ENCODE assay signal across 8 cellular contexts in the genomic region with DNA sequence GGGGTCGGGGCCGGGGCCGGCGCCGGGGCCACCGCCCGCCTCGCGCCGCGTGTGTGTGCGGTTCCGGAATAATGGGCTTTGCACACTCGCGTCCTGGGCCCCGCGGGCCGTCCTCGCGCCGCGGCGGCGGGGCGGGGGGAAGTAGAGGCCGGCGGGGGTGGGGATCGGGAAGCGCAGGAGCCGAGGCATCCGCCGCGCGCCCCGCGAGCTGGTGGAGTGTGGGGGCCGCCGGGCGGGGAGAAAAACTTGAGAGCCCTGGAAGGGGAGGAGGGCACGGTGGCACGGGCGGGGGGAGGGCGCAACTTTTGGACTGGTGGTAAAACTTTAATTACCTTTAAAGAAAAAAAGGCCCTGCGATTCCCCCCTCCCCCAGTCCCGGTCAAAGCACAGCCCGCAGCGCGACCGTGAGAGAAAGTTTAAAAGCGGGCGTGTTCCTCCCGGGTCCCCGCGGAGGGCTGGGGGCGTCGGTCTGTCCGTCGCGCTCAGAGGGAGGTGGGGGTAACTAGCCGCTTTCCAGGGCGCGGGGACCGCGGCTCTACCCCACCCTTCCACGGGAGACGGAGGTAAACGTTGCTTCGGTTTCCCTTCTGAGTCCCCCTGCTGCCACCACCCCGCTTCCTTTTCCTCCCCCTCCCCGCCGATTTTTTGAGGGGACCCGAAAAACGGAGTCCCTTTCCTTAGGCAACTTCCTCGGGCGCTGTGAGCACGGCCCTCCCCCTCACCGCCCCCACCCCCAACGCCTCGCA. TPM values are rescaled to one million over a fixed set of nuclear protein-coding genes. Genes with fewer than 3 reads are reported as not detected.
A peak's percentile ranks its signal among the peaks of the same experiment; 100 is the strongest.
DNase-seq lines count a peak whose midpoint lies in the region; ATAC-seq and TF ChIP-seq lines count a peak whose summit lies in the region.

No MANE protein-coding gene starts in this region.

- H3K27ac ChIP-seq in BLaER1 treated with 17β-estradiol and CSF1 and Interleukin-3, amounts not matched to agents 10 nM and 100 nM, result peak overlapping the region; percentile 87 to 96 (median 93)
- peak overlapping the region; percentile 75 for H3K27ac ChIP-seq in HEK293 (ENCODE audit: extremely low read depth, low read depth, low read length)
- H3K27ac ChIP-seq in colonic mucosa, result peak overlapping the region; percentile 79
- peak overlapping the region; percentile 79 to 87 (median 85) for H3K27ac ChIP-seq in right lobe of liver

- no peaks in the 10 kb centered on the region for H3K9me3 Mint-ChIP-seq in activated B cell treated with CpG ODN at 0.5 μM for 24 hours

- peaks cover 30% of the 10 kb centered on the region for H3K36me3 Mint-ChIP-seq in activated B cell treated with CpG ODN at 0.5 μM for 24 hours (ENCODE audit: low read depth)

- H3K4me3 ChIP-seq in BLaER1 treated with 17β-estradiol and CSF1 and Interleukin-3, amounts not matched to agents 10 nM and 100 nM, result peak overlapping the region; percentile 77 to 97 (median 93)
- H3K4me3 ChIP-seq in HEK293 (ENCODE audit: low read depth, low read length) (peak overlapping the region; percentile 70), colonic mucosa (peak overlapping the region; percentile 78), right lobe of liver (peak overlapping the region; percentile 65 to 75 (median 72))

- H3K27me3 ChIP-seq in BLaER1 treated with 17β-estradiol and CSF1 and Interleukin-3, amounts not matched to agents 10 nM and 100 nM, result no peaks in the 10 kb centered on the region
- H3K27me3 ChIP-seq in colonic mucosa, result no peaks in the 10 kb centered on the region
- H3K27me3 ChIP-seq in right lobe of liver, result no peaks in the 10 kb centered on the region

- H3K4me1 ChIP-seq in BLaER1 treated with 17β-estradiol and CSF1 and Interleukin-3, amounts not matched to agents 10 nM and 100 nM, result peaks cover 5 to 20% (median 10%) of the 10 kb centered on the region in 10 experiments; a peak in 18 of 20 replicates
- H3K4me1 ChIP-seq in HEK293 (ENCODE audit: control insufficient read depth, insufficient read depth, low read length), result no peaks in the 10 kb centered on the region
- H3K4me1 ChIP-seq in colonic mucosa, result no peaks in the 10 kb centered on the region
- peaks cover 0 to 7% (median 2%) of the 10 kb centered on the region in 4 donors for H3K4me1 ChIP-seq in right lobe of liver

- no peaks in the 10 kb centered on the region for H3K27me3 Mint-ChIP-seq in activated B cell treated with CpG ODN at 0.5 μM for 24 hours

- H3K4me3 Mint-ChIP-seq in activated B cell treated with CpG ODN at 0.5 μM for 24 hours, result peak overlapping the region; percentile 97

- H3K36me3 ChIP-seq in BLaER1 treated with 17β-estradiol and CSF1 and Interleukin-3, amounts not matched to agents 10 nM and 100 nM, result peaks cover 8 to 26% (median 20%) of the 10 kb centered on the region in 11 experiments; a peak in 20 of 22 replicates
- H3K36me3 ChIP-seq in HEK293 (ENCODE audit: control insufficient read depth in 2 of 2, insufficient read depth in 1 of 2, low read length in 2 of 2) (peaks cover 0 to 7% of the 10 kb centered on the region in 2 experiments; a peak in 1 of 3 replicates), colonic mucosa (no peaks in the 10 kb centered on the region), right lobe of liver (no peaks in the 10 kb centered on the region)

- ATAC-seq in activated B cell treated with CpG ODN at 0.5 μM for 24 hours (ENCODE audit: low read depth) (peak; percentile 22), right lobe of liver (peak; percentile 37 to 58 (median 44)), HG03521 (IDR thresholded peaks at IDR 0.05; ENCODE audit: unreplicated experiment) (no peak), GM21825 (IDR thresholded peaks at IDR 0.05; ENCODE audit: unreplicated experiment) (no peak)

- peak overlapping the region; percentile 61 to 82 (median 74) for H3K4me2 ChIP-seq in BLaER1 treated with 17β-estradiol and CSF1 and Interleukin-3, amounts not matched to agents 10 nM and 100 nM

- POLR2A ChIA-PET in HEK293 (lab: Yijun Ruan, JAX) (interaction anchor here (0.7 kb wide), 1 partner anchor 323 kb away, joined by 5 read pairs; no protein-coding TSS in a partner anchor), activated B cell treated with CpG ODN at 0.5 μM for 24 hours (lab: Charles Lee) (interaction anchor here (0.5 to 3.4 kb wide), 6 partner anchors 10 to 1051 kb away, joined by 3 to 23 read pairs (median 8); no protein-coding TSS in a partner anchor)

- no peak for TF ChIP-seq POLR2A in right lobe of liver (IDR thresholded peaks at IDR 0.05)

- intact Hi-C loops in activated B cell treated with CpG ODN at 0.5 μM for 24 hours (cut with micrococcal nuclease), result loop anchor here (1.0 to 5.0 kb wide), 4 partner anchors 36 to 1042 kb away; partner anchors contain the start of gene EPB41L2
- intact Hi-C loops in colonic mucosa (cut with DNase I), result loop anchor here (10.0 kb wide), 1 partner anchor 415 kb away; no protein-coding TSS in a partner anchor
- intact Hi-C loops in right lobe of liver (cut with DNase I), result no loop called here

- DNase-seq in activated B cell treated with CpG ODN at 0.5 μM for 24 hours (peak; percentile 52), colonic mucosa (peak; percentile 48), right lobe of liver (peak; percentile 49 to 71 (median 65))
- DNase-seq in stimulated activated CD8-positive, alpha-beta memory T cell treated with anti-CD3 and anti-CD28 coated beads, Interleukin-15, amount 100 ng/mL, for 24 hours (ENCODE audit: low read depth), result peak; percentile 13

- H4K20me1 ChIP-seq in BLaER1 treated with 17β-estradiol and CSF1 and Interleukin-3, amounts not matched to agents 10 nM and 100 nM, result peaks cover 0 to 41% (median 16%) of the 10 kb centered on the region in 11 experiments; a peak in 11 of 22 replicates

- peak overlapping the region; percentile 88 to 97 (median 96) for H3K9ac ChIP-seq in BLaER1 treated with 17β-estradiol and CSF1 and Interleukin-3, amounts not matched to agents 10 nM and 100 nM
- peak overlapping the region; percentile 75 to 76 for H3K9ac ChIP-seq in colonic mucosa (ENCODE audit: low read depth in 2 of 2, low read length in 2 of 2)

- no peaks in the 10 kb centered on the region; a peak in 1 of 22 replicates for H3K9me3 ChIP-seq in BLaER1 treated with 17β-estradiol and CSF1 and Interleukin-3, amounts not matched to agents 10 nM and 100 nM (replicated peaks in 1 of 11)
- H3K9me3 ChIP-seq in HEK293 (ENCODE audit: control insufficient read depth, insufficient read depth, low read depth, low read length), result no peaks in the 10 kb centered on the region
- H3K9me3 ChIP-seq in colonic mucosa, result no peaks in the 10 kb centered on the region
- H3K9me3 ChIP-seq in right lobe of liver, result no peaks in the 10 kb centered on the region

- WGBS in right lobe of liver (ENCODE audit: insufficient coverage, low coverage, low lambda C conversion rate, missing lambda C conversion rate), result 2% methylated on average over 34 of the region's 79 CpGs

- no peak for TF ChIP-seq CTCF in HEK293 (tag by site-specific recombination; IDR thresholded peaks at IDR 0.05)
- TF ChIP-seq CTCF in activated B cell treated with CpG ODN at 0.5 μM for 24 hours (IDR thresholded peaks at IDR 0.05), result no peak
- TF ChIP-seq CTCF in colonic mucosa (IDR thresholded peaks at IDR 0.05), result no peak
- TF ChIP-seq CTCF in right lobe of liver (IDR thresholded peaks at IDR 0.05), result no peak

- H3K4me1 Mint-ChIP-seq in activated B cell treated with CpG ODN at 0.5 μM for 24 hours, result peaks cover 22% of the 10 kb centered on the region

- peak overlapping the region; percentile 96 for H3K27ac Mint-ChIP-seq in activated B cell treated with CpG ODN at 0.5 μM for 24 hours

- CTCF ChIA-PET in HEK293 (lab: Yijun Ruan, JAX), result interaction anchor here (0.7 to 1.8 kb wide), 6 partner anchors 80 to 746 kb away, joined by 3 to 20 read pairs (median 6); no protein-coding TSS in a partner anchor
- CTCF ChIA-PET in activated B cell treated with CpG ODN at 0.5 μM for 24 hours (lab: Charles Lee), result interaction anchor here (1.0 to 2.3 kb wide), 5 partner anchors 10 to 442 kb away, joined by 3 to 38 read pairs (median 4); no protein-coding TSS in a partner anchor

TF ChIP-seq in HEK293, 187 proteins besides CTCF, POLR2A, EP300 and RAD21 (continues in another document):
- peak; percentile 55 for TF ChIP-seq GLIS2 (tag by site-specific recombination; IDR thresholded peaks at IDR 0.05)
- no peak for TF ChIP-seq MZF1 (tag by site-specific recombination; IDR thresholded peaks at IDR 0.05; ENCODE audit: borderline replicate concordance)
- no peak for TF ChIP-seq ZNF223 (tag by site-specific recombination; IDR thresholded peaks at IDR 0.05)
- TF ChIP-seq ZBTB21 (tag by site-specific recombination; IDR thresholded peaks at IDR 0.05), result no peak
- no peak for TF ChIP-seq ZNF302 (tag by site-specific recombination; IDR thresholded peaks at IDR 0.05; ENCODE audit: low read depth)
- no peak for TF ChIP-seq ZNF354C (tag by site-specific recombination; IDR thresholded peaks at IDR 0.05; ENCODE audit: borderline replicate concordance, low read depth)
- no peak for TF ChIP-seq ZNF473 (tag by site-specific recombination; IDR thresholded peaks at IDR 0.05)
- TF ChIP-seq ZBTB1 (tag by site-specific recombination; IDR thresholded peaks at IDR 0.05), result no peak
- peak; percentile 40 for TF ChIP-seq ZBTB11 (tag by site-specific recombination; conservative IDR thresholded peaks at IDR 0.05; ENCODE audit: low read depth)

RNA-seq across cellular contexts. Expression of gene L3MBTL3, which starts 1.9 kb away (rescaled TPM):
- total RNA-seq in activated B cell treated with CpG ODN at 0.5 μM for 24 hours, result 28.0 and 30.4 TPM in 2 replicates
- 10 to 100 TPM in 1 of 2 donors, 1 to 10 TPM in 1; 9.8 to 13.1 TPM for total RNA-seq in colonic mucosa
- total RNA-seq in right lobe of liver, result 10 to 100 TPM in 1 of 6 experiments, 1 to 10 TPM in 5; 3.0 to 13.2 (median 7.2) TPM

Comparison
In these comparisons a context has a peak if more than half of its experiments do, and no peak if none do; other contexts are left out.
1. ATAC-seq: peak in activated B cell treated with CpG ODN at 0.5 μM for 24 hours (single experiment) and right lobe of liver (4 of 4); none in HG03521 (single experiment) and GM21825 (single experiment).
2. DNase-seq: peak in every context shown above with its lines; median percentile 65 in right lobe of liver; 52 in activated B cell treated with CpG ODN at 0.5 μM for 24 hours; 48 in colonic mucosa; 13 in stimulated activated CD8-positive, alpha-beta memory T cell treated with anti-CD3 and anti-CD28 coated beads, Interleukin-15, amount 100 ng/mL, for 24 hours.
3. intact Hi-C loops: an anchor here in activated B cell treated with CpG ODN at 0.5 μM for 24 hours (1.0 to 5.0 kb wide) and colonic mucosa (10.0 kb wide); none called in right lobe of liver.
4. Peak in every context shown above with its lines, with median percentiles within 50 percentile points of each other: H3K27ac ChIP-seq and H3K4me3 ChIP-seq.